Comparison of ENCODE assay signal across 14 cellular contexts in the genomic region with DNA sequence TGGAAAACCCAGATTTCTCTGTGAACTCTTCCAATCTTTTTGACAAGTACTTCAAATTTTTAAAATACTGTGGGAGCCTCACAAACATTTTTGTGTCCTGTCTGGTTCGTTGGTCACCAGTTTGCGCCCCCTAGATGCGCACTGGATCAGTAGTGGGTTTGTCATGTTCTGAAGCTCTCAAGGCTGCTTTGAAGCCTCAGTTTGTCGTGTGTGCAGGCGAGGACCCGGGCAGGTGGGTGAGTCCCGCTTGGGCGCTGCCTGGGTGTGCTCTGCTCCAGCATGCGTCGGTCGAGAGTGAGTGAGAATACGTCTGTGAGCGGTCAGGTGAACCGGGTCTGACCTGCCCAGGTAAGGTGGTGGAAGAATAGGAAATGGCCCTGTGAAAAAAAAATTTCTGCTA. TPM values are rescaled to one million over a fixed set of nuclear protein-coding genes. Genes with fewer than 3 reads are reported as not detected.
A peak's percentile ranks its signal among the peaks of the same experiment; 100 is the strongest.
DNase-seq lines count a peak whose midpoint lies in the region; ATAC-seq and TF ChIP-seq lines count a peak whose summit lies in the region.
"Had no signal": no experiment of that assay in that cellular context is flagged by ENCODE, and none has a peak within 500 bp of the region (broad histone marks: within the 10 kb centered on the region; RNA-seq: fewer than 3 reads in every experiment).

No MANE protein-coding gene starts in this region.

- no peak overlapping the region for H3K27ac ChIP-seq in HUES48 (ENCODE audit: low read depth, low read length)
- no peak overlapping the region for H3K27ac ChIP-seq in neural progenitor cell
- H3K27ac ChIP-seq: skin epidermis, thoracic aorta had no signal

- H3K79me2 ChIP-seq in neural progenitor cell (ENCODE audit: low read depth) = no peaks in the 10 kb centered on the region

- ATAC-seq in GM18519 (IDR thresholded peaks at IDR 0.05; ENCODE audit: low FRiP score, unreplicated experiment) = no peak
- no peak for ATAC-seq in HG03196 (IDR thresholded peaks at IDR 0.05; ENCODE audit: unreplicated experiment)

- peaks cover 45% of the 10 kb centered on the region for H3K27me3 Mint-ChIP-seq in neural progenitor cell (ENCODE audit: insufficient read depth, low read depth)

- H3K4me2 ChIP-seq in neural progenitor cell = peak overlapping the region; percentile 81

- peaks cover 19% of the 10 kb centered on the region for H3F3A ChIP-seq in neural progenitor cell (ENCODE audit: low read depth)

- H3K36me3 Mint-ChIP-seq in neural progenitor cell = no peaks in the 10 kb centered on the region

- H3K4me1 ChIP-seq in HUES48 (ENCODE audit: control insufficient read depth, insufficient read depth, low read length) (peaks cover 41% of the 10 kb centered on the region), neural progenitor cell (peaks cover 19% of the 10 kb centered on the region)

- peak overlapping the region; percentile 63 for H3K4me3 ChIP-seq in HUES48 (ENCODE audit: low read depth, low read length)
- peak overlapping the region; percentile 49 for H3K4me3 ChIP-seq in neural progenitor cell
- H3K4me3 ChIP-seq: skin epidermis had no signal

- peak overlapping the region; percentile 86 for H3K4me3 Mint-ChIP-seq in neural progenitor cell

- H3K27ac Mint-ChIP-seq in neural progenitor cell = no peak overlapping the region

- no peaks in the 10 kb centered on the region for H3K9me3 ChIP-seq in HUES48 (ENCODE audit: control insufficient read depth, insufficient read depth, low read length)
- H3K9me3 ChIP-seq in neural progenitor cell (ENCODE audit: low read depth) = no peaks in the 10 kb centered on the region
- H3K9me3 ChIP-seq: thoracic aorta had no signal

- H4K20me1 ChIP-seq in neural progenitor cell (ENCODE audit: low read depth) = peaks cover 34% of the 10 kb centered on the region

- H3K9ac ChIP-seq in HUES48 (ENCODE audit: low read depth, low read length) (no peak overlapping the region), neural progenitor cell (no peak overlapping the region)

- H2AFZ ChIP-seq in neural progenitor cell (replicated peaks) = no peak overlapping the region

- H3K36me3 ChIP-seq in HUES48 (ENCODE audit: control insufficient read depth, insufficient read depth, low read length) (no peaks in the 10 kb centered on the region), neural progenitor cell (no peaks in the 10 kb centered on the region)
- H3K36me3 ChIP-seq: thoracic aorta had no signal

- no peaks in the 10 kb centered on the region for H3K9me3 Mint-ChIP-seq in neural progenitor cell

- TF ChIP-seq CTCF in neural progenitor cell (IDR thresholded peaks at IDR 0.05) = peak; percentile 47

- peaks cover 32% of the 10 kb centered on the region for H3K4me1 Mint-ChIP-seq in neural progenitor cell

- H3K27me3 ChIP-seq in HUES48 (ENCODE audit: control insufficient read depth, insufficient read depth, low read length) (peaks cover 66% of the 10 kb centered on the region), neural progenitor cell (peaks cover 85% of the 10 kb centered on the region)

- DNase-seq in NCI-H1417 (lab: John Stamatoyannopoulos, UW) (peak in 2 of 3 experiments; percentile 83 to 88), NCI-H1417 treated with DMSO at 0.1 percent for 48 hours (lab: John Stamatoyannopoulos, UW) (no peak), cerebellum (ENCODE audit: low spot score) (peak; percentile 13), neural progenitor cell (ENCODE audit: low spot score) (peak; percentile 34), NCI-H2107 treated with DMSO at 0.1 percent for 48 hours (lab: John Stamatoyannopoulos, UW; ENCODE audit: unreplicated experiment) (no peak)
- DNase-seq: effector CD8-positive, alpha-beta T cell; naive B cell; SHP77 treated with DMSO at 0.1 percent for 48 hours had no signal

RNA-seq across cellular contexts. Expression of gene AEN, which starts 17.3 kb away (rescaled TPM):
- 4.4 TPM for total RNA-seq in cerebellum
- 35.0 and 60.9 TPM in 2 replicates for total RNA-seq in neural progenitor cell (ENCODE audit: low replicate concordance)

RNA-seq across cellular contexts. Expression of gene ISG20, which starts 34.9 kb away (rescaled TPM):
- total RNA-seq in cerebellum = 0.18 TPM
- 0.56 and 0.65 TPM in 2 replicates for total RNA-seq in neural progenitor cell (ENCODE audit: low replicate concordance)
- total RNA-seq: frontal cortex had no signal

RNA-seq across cellular contexts. Expression of gene DET1, which starts 57.4 kb away (rescaled TPM):
- total RNA-seq in cerebellum (14.3 TPM), neural progenitor cell (ENCODE audit: low replicate concordance) (19.0 and 21.3 TPM in 2 replicates)

Comparison
In these comparisons a context has a peak if more than half of its experiments do, and no peak if none do; other contexts are left out.
1. DNase-seq: peak in NCI-H1417 (2 of 3), cerebellum (single experiment) and neural progenitor cell (single experiment); none in NCI-H1417 treated with DMSO at 0.1 percent for 48 hours (single experiment) and NCI-H2107 treated with DMSO at 0.1 percent for 48 hours (single experiment).